Comparison of ENCODE assay signal across 8 cellular contexts in genomic region chr1:9589144-9589718, GRCh38.
DNase-seq lines count a peak whose midpoint lies in the region; ATAC-seq and TF ChIP-seq lines count a peak whose summit lies in the region.

No MANE protein-coding gene starts in this region.

- peak; percentile 11 for ATAC-seq in GM21825 (IDR thresholded peaks at IDR 0.05; ENCODE audit: unreplicated experiment)

- peak overlapping the region; percentile 63 for H3K4me3 ChIP-seq in parathyroid adenoma (ENCODE audit: low read depth, low read length)

- peak; percentile 67 for DNase-seq in DMS53 (lab: John Stamatoyannopoulos, UW)
- DNase-seq in NAMALWA (ENCODE audit: low spot score): peak; percentile 76
- DNase-seq in activated T-cell treated with anti-CD3 and anti-CD28 coated beads, Interleukin-2, amount 50 U/mL, for 48 hours: peak; percentile 57 to 70
- DNase-seq in germinal center (ENCODE audit: low spot score): peak; percentile 40
- DNase-seq in NCI-H1436 (lab: John Stamatoyannopoulos, UW): no peak
- no peak for DNase-seq in NCI-H446 treated with DMSO at 0.1 percent for 48 hours (lab: John Stamatoyannopoulos, UW)

- H3K4me2 ChIP-seq in parathyroid adenoma (ENCODE audit: low read length): peak overlapping the region; percentile 74

- H2AFZ ChIP-seq in parathyroid adenoma: peak overlapping the region; percentile 53

- no peaks in the 10 kb centered on the region for H3K9me3 ChIP-seq in parathyroid adenoma (ENCODE audit: control insufficient read depth, low read length)

- H3K9ac ChIP-seq in parathyroid adenoma: no peak overlapping the region

- no peaks in the 10 kb centered on the region for H3K27me3 ChIP-seq in parathyroid adenoma (ENCODE audit: control insufficient read depth, insufficient read depth, low read length)

- peaks cover 9% of the 10 kb centered on the region for H3K79me2 ChIP-seq in parathyroid adenoma

- no peak overlapping the region for H3K27ac ChIP-seq in parathyroid adenoma

- peaks cover 12% of the 10 kb centered on the region for H3K4me1 ChIP-seq in parathyroid adenoma

- H3K36me3 ChIP-seq in parathyroid adenoma (ENCODE audit: control insufficient read depth, insufficient read depth, low read length): no peaks in the 10 kb centered on the region

- TF ChIP-seq CTCF in parathyroid adenoma (IDR thresholded peaks at IDR 0.05): no peak

Comparison
In these comparisons a context has a peak if more than half of its experiments do, and no peak if none do; other contexts are left out.
1. DNase-seq: peak in DMS53 (single experiment), NAMALWA (single experiment), activated T-cell treated with anti-CD3 and anti-CD28 coated beads, Interleukin-2, amount 50 U/mL, for 48 hours (2 of 2) and germinal center (single experiment); none in NCI-H1436 (single experiment) and NCI-H446 treated with DMSO at 0.1 percent for 48 hours (single experiment).